ENCODE assay signal across 17 cellular contexts in genomic region chr19:47495478-47496372, GRCh38. TPM values are rescaled to one million over a fixed set of nuclear protein-coding genes. Genes with fewer than 3 reads are reported as not detected.
DNase-seq lines count a peak whose midpoint lies in the region; ATAC-seq, FAIRE-seq and TF ChIP-seq lines count a peak whose summit lies in the region.
"Had no signal": no experiment of that assay in that cellular context is flagged by ENCODE, and none has a peak within 500 bp of the region (broad histone marks: within the 10 kb centered on the region; RNA-seq: fewer than 3 reads in every experiment).

No MANE protein-coding gene starts in this region.

- peaks cover 52% of the 10 kb centered on the region for H3K36me3 ChIP-seq in HUES6 (ENCODE audit: control insufficient read depth, insufficient read depth, low read length)
- H3K36me3 ChIP-seq in K562 (ENCODE audit: control insufficient read depth, insufficient read depth, low read length), result peaks cover 72% of the 10 kb centered on the region; the same call in 2 of the 3 replicates

- intact Hi-C loops in K562 (cut with micrococcal nuclease), result no loop called here

- TF ChIP-seq EP300 in K562 (IDR thresholded peaks at IDR 0.05; ENCODE audit: low read length), result no peak

- H3K27ac ChIP-seq in HUES6 (ENCODE audit: low read depth, low read length), result no peak overlapping the region
- no peak overlapping the region for H3K27ac ChIP-seq in K562 (ENCODE audit: extremely low read depth, low read depth, low read length)
- H3K27ac ChIP-seq: GM23248, upper lobe of left lung had no signal

- TF ChIP-seq CTCF in K562 (IDR thresholded peaks at IDR 0.05 in 2 of 3, conservative IDR thresholded peaks at IDR 0.05 in 1 of 3; ENCODE audit: insufficient read depth in 2 of 3, low read depth in 1 of 3, low read length in 3 of 3), result no peak

- in situ Hi-C loops in K562 (cut with MboI), result no loop called here

- no peak overlapping the region for H2AFZ ChIP-seq in K562 (ENCODE audit: low read depth, low read length)
- H2AFZ ChIP-seq: GM23248, parathyroid adenoma had no signal

- no peak for ATAC-seq in K562
- no peak for ATAC-seq in HG03159 (IDR thresholded peaks at IDR 0.05; ENCODE audit: unreplicated experiment)
- no peak for ATAC-seq in HG03095 (IDR thresholded peaks at IDR 0.05; ENCODE audit: unreplicated experiment)

- peaks cover 2% of the 10 kb centered on the region; the same call in 1 of the 3 replicates for H3K79me2 ChIP-seq in K562 (ENCODE audit: control insufficient read depth, insufficient read depth, low read length)

- CTCF ChIA-PET in K562 (lab: Yijun Ruan, JAX; ENCODE audit: low intra/inter-chr PET ratio), result no interaction called here

- H3K4me2 ChIP-seq in K562 (ENCODE audit: insufficient read depth, low read length), result no peak overlapping the region

- BruUV-seq in K562 (replicated peaks; lab: Mats Ljungman, UMichigan), result no TSS peak

- H3K9ac ChIP-seq in HUES6 (ENCODE audit: low read length) (peak overlapping the region; percentile 31), K562 (ENCODE audit: insufficient read depth in 1 of 2, low read depth in 2 of 2, low read length in 2 of 2) (peak overlapping the region in 1 of 2 experiments; percentile 82; a peak in 2 of 4 replicates)
- H3K9ac ChIP-seq: GM23248, parathyroid adenoma had no signal

- H3K9me1 ChIP-seq in K562 (ENCODE audit: control insufficient read depth, insufficient read depth, low read length), result peaks cover 5% of the 10 kb centered on the region

- 79% methylated on average over 14 of the region's 17 CpGs for WGBS in K562 (ENCODE audit: insufficient coverage, low coverage, missing lambda C conversion rate)

- TF ChIP-seq POLR2A in K562 (conservative IDR thresholded peaks at IDR 0.05), result no peak

- POLR2A ChIA-PET in K562 (lab: Yijun Ruan, JAX), result interaction anchor here (0.6 to 1.8 kb wide), 9 partner anchors 8 to 231 kb away, joined by 3 to 7 read pairs (median 4); no protein-coding TSS in a partner anchor

- no peak for FAIRE-seq in K562 (lab: Jason Lieb, UNC)

- H3K9me3 ChIP-seq in HUES6 (ENCODE audit: control insufficient read depth, insufficient read depth, low read depth, low read length), result no peaks in the 10 kb centered on the region
- H3K9me3 ChIP-seq in K562 (replicated peaks; ENCODE audit: control insufficient read depth, insufficient read depth, low read depth, low read length), result no peaks in the 10 kb centered on the region
- H3K9me3 ChIP-seq: upper lobe of left lung had no signal

- peak; percentile 11 to 64 for DNase-seq in NCI-H524 (lab: John Stamatoyannopoulos, UW)
- DNase-seq in NCI-H524 treated with DMSO at 0.1 percent for 48 hours (lab: John Stamatoyannopoulos, UW), result no peak
- no peak for DNase-seq in K562 (ENCODE audit: extremely low read depth in 1 of 4, low spot score in 3 of 4)
- peak; percentile 69 for DNase-seq in putamen (ENCODE audit: low spot score)
- DNase-seq in CD1c-positive myeloid dendritic cell (ENCODE audit: extremely low spot score), result no peak
- DNase-seq: amniotic stem cell; GM23248; mammary epithelial cell; NK-92 treated with Interleukin-12 subunit alpha and Interleukin-12 subunit beta, amount 100 ng/mL, for 24 hours; SIG-M5; stimulated activated CD4-positive, alpha-beta T cell treated with anti-CD3 and anti-CD28 coated beads, Interleukin-15, amount 100 ng/mL, for 24 hours; upper lobe of left lung had no signal

- H4K20me1 ChIP-seq in K562 (replicated peaks; ENCODE audit: control insufficient read depth, insufficient read depth, low read length), result 0 out of 2 replicates have a peak, but pooled peaks cover 5% of the 10 kb centered on the region

- no peaks in the 10 kb centered on the region for H3K27me3 ChIP-seq in HUES6 (ENCODE audit: control insufficient read depth, insufficient read depth, low read length)
- no peaks in the 10 kb centered on the region for H3K27me3 ChIP-seq in K562 (ENCODE audit: control insufficient read depth in 2 of 2, insufficient read depth in 2 of 2, low read length in 2 of 2)
- H3K27me3 ChIP-seq: upper lobe of left lung had no signal

- H3K4me1 ChIP-seq in HUES6 (ENCODE audit: control insufficient read depth, insufficient read depth, low read length), result peaks cover 15% of the 10 kb centered on the region
- peaks cover 28 to 92% of the 10 kb centered on the region in 2 experiments; a peak in 4 of 5 replicates for H3K4me1 ChIP-seq in K562 (replicated peaks in 1 of 2; ENCODE audit: control insufficient read depth in 2 of 2, insufficient read depth in 2 of 2, low read length in 2 of 2)
- H3K4me1 ChIP-seq: upper lobe of left lung had no signal

- no peak for TF ChIP-seq RAD21 in K562 (CRISPR knock-in tag; conservative IDR thresholded peaks at IDR 0.05 in 1 of 2, IDR thresholded peaks at IDR 0.05 in 1 of 2)

- H3K4me3 ChIP-seq in HUES6 (ENCODE audit: low read depth, low read length) (no peak overlapping the region), K562 (no peak overlapping the region)
- H3K4me3 ChIP-seq: GM23248, upper lobe of left lung had no signal

TF ChIP-seq in K562, 482 proteins besides CTCF, POLR2A, EP300 and RAD21 (continues in another document):
- TF ChIP-seq SAP30 (IDR thresholded peaks at IDR 0.05; ENCODE audit: borderline replicate concordance, insufficient read depth, low read depth, low read length, poor library complexity, severe bottlenecking), result no peak

RNA-seq across cellular contexts. Expression of gene KPTN, which starts 11.7 kb away (rescaled TPM):
- 6.2 and 16.4 TPM in 2 replicates for total RNA-seq in K562 (2011; cell fraction: chromatin; rRNA removed; ENCODE audit: low replicate concordance)
- total RNA-seq in K562 (2011; cell fraction: nucleolus; rRNA removed), result 13.6 and 14.7 TPM in 2 replicates
- 7.3 and 7.6 TPM in 2 replicates for total RNA-seq in K562 (2011; cell fraction: nucleoplasm; rRNA removed)
- total RNA-seq in K562 (2014; rRNA removed), result 8.5 and 11.9 TPM in 2 replicates
- 4.9 and 6.4 TPM in 2 replicates for total RNA-seq in K562 (2014; rRNA removed; fragmentation: Illumina TruSeq; extraction: Trizol)
- total RNA-seq in K562 (2015; rRNA removed; fragmentation: Illumina TruSeq; extraction: Trizol), result 7.8 and 8.0 TPM in 2 replicates
- 14.3 and 16.3 TPM in 2 replicates for total RNA-seq in K562 (2021)
- 10.0 and 10.5 TPM in 2 replicates for polyA plus RNA-seq in K562 (2011; rRNA removed)
- polyA plus RNA-seq in K562 (2011; cell fraction: cytosol; rRNA removed), result 9.7 and 17.1 TPM in 2 replicates
- 28.4 and 49.7 TPM in 2 replicates for polyA plus RNA-seq in K562 (2011; cell fraction: nucleus; rRNA removed)
- 11.8 and 12.7 TPM in 2 replicates for polyA plus RNA-seq in K562 (2012)
- 12.3 and 18.2 TPM in 2 replicates for polyA plus RNA-seq in K562 (2014; fragmentation: Illumina TruSeq; extraction: Trizol)
- 1 to 10 TPM in 1 of 2 experiments, under 1 TPM in 1; 0.56 to 2.7 TPM for polyA plus RNA-seq in K562 (2014; fragmentation: Nextera tagmentation; extraction: Ambion mirVana)
- polyA plus RNA-seq in K562 (2014; rRNA removed), result 16.2 and 18.6 TPM in 2 replicates
- 2.6 and 4.0 TPM in 2 replicates for polyA minus RNA-seq in K562 (2011; rRNA and poly(A)+ RNA removed)
- 2.9 and 5.1 TPM in 2 replicates for polyA minus RNA-seq in K562 (2011; cell fraction: cytosol; rRNA and poly(A)+ RNA removed)
- 2.8 TPM in 2 replicates for polyA minus RNA-seq in K562 (2011; cell fraction: nucleus; rRNA and poly(A)+ RNA removed)

RNA-seq across cellular contexts. Expression of gene NAPA, which starts 19.1 kb away (rescaled TPM):
- total RNA-seq in K562 (2011; cell fraction: chromatin; rRNA removed; ENCODE audit: low replicate concordance), result 45.2 and 101 TPM in 2 replicates
- total RNA-seq in K562 (2011; cell fraction: nucleolus; rRNA removed), result 60.4 and 69.0 TPM in 2 replicates
- 46.8 and 63.8 TPM in 2 replicates for total RNA-seq in K562 (2011; cell fraction: nucleoplasm; rRNA removed)
- total RNA-seq in K562 (2014; rRNA removed) (98.6 and 103 TPM in 2 replicates), K562 (2014; rRNA removed; fragmentation: Illumina TruSeq; extraction: Trizol) (23.3 and 25.7 TPM in 2 replicates), K562 (2015; rRNA removed; fragmentation: Illumina TruSeq; extraction: Trizol) (49.3 and 49.4 TPM in 2 replicates), K562 (2021) (88.5 and 92.6 TPM in 2 replicates)
- polyA plus RNA-seq in K562 (2011; rRNA removed) (77.5 and 115 TPM in 2 replicates), K562 (2014; fragmentation: Illumina TruSeq; extraction: Trizol) (82.2 and 88.2 TPM in 2 replicates), K562 (2014; fragmentation: Nextera tagmentation; extraction: Ambion mirVana) (10 to 100 TPM in 1 of 2 experiments, 1 to 10 TPM in 1; 5.4 to 22.4 TPM), K562 (2014; rRNA removed) (79.3 and 91.8 TPM in 2 replicates)
- polyA plus RNA-seq in K562 (2011; cell fraction: cytosol; rRNA removed), result 74.7 and 132 TPM in 2 replicates
- polyA plus RNA-seq in K562 (2011; cell fraction: nucleus; rRNA removed), result 52.5 and 61.2 TPM in 2 replicates
- polyA plus RNA-seq in K562 (2012), result 72.3 and 117 TPM in 2 replicates
- polyA minus RNA-seq in K562 (2011; rRNA and poly(A)+ RNA removed), result 66.5 and 83.7 TPM in 2 replicates
- polyA minus RNA-seq in K562 (2011; cell fraction: cytosol; rRNA and poly(A)+ RNA removed), result 79.6 and 85.6 TPM in 2 replicates
- polyA minus RNA-seq in K562 (2011; cell fraction: nucleus; rRNA and poly(A)+ RNA removed), result 26.5 and 37.7 TPM in 2 replicates

RNA-seq across cellular contexts. Expression of gene SLC8A2, which starts 24.0 kb away (rescaled TPM):
- total RNA-seq in K562 (2011; cell fraction: chromatin; rRNA removed; ENCODE audit: low replicate concordance), result 1.0 and 3.4 TPM in 2 replicates
- 1.2 and 2.0 TPM in 2 replicates for total RNA-seq in K562 (2011; cell fraction: nucleolus; rRNA removed)
- 1.0 and 1.5 TPM in 2 replicates for total RNA-seq in K562 (2011; cell fraction: nucleoplasm; rRNA removed)
- total RNA-seq in K562 (2014; rRNA removed), result 0.64 and 0.86 TPM in 2 replicates
- total RNA-seq in K562 (2014; rRNA removed; fragmentation: Illumina TruSeq; extraction: Trizol), result 0.10 and 0.15 TPM in 2 replicates
- total RNA-seq in K562 (2015; rRNA removed; fragmentation: Illumina TruSeq; extraction: Trizol), result 0.30 TPM in 1 of 2 replicates, not detected in the other
- 0.60 and 0.66 TPM in 2 replicates for total RNA-seq in K562 (2021)
- 0.09 and 0.17 TPM in 2 replicates for polyA plus RNA-seq in K562 (2011; rRNA removed)
- polyA plus RNA-seq in K562 (2011; cell fraction: cytosol; rRNA removed), result 0.21 and 1.7 TPM in 2 replicates
- 0.48 and 1.0 TPM in 2 replicates for polyA plus RNA-seq in K562 (2011; cell fraction: nucleus; rRNA removed)
- 0.61 and 0.62 TPM in 2 replicates for polyA plus RNA-seq in K562 (2012)
- polyA plus RNA-seq in K562 (2014; fragmentation: Illumina TruSeq; extraction: Trizol), result 0.07 and 0.43 TPM in 2 replicates
- polyA plus RNA-seq in K562 (2014; fragmentation: Nextera tagmentation; extraction: Ambion mirVana), result not detected
- 0.18 and 0.32 TPM in 2 replicates for polyA plus RNA-seq in K562 (2014; rRNA removed)
- 0.42 and 0.49 TPM in 2 replicates for polyA minus RNA-seq in K562 (2011; rRNA and poly(A)+ RNA removed)
- not detected in 2 replicates for polyA minus RNA-seq in K562 (2011; cell fraction: cytosol; rRNA and poly(A)+ RNA removed)
- polyA minus RNA-seq in K562 (2011; cell fraction: nucleus; rRNA and poly(A)+ RNA removed), result 0.27 and 0.56 TPM in 2 replicates
- total RNA-seq: GM23248, MCF 10A had no signal
- polyA plus RNA-seq: GM23248 had no signal

Comparison
In these comparisons a context has a peak if more than half of its experiments do, and no peak if none do; other contexts are left out.
1. DNase-seq: peak in NCI-H524 (2 of 2) and putamen (single experiment); none in NCI-H524 treated with DMSO at 0.1 percent for 48 hours (single experiment), K562 (0 of 4) and CD1c-positive myeloid dendritic cell (single experiment).